ENCODE assay signal across 11 cellular contexts in genomic region chr6:170243791-170244291, GRCh38. TPM values are rescaled to one million over a fixed set of nuclear protein-coding genes. Genes with fewer than 3 reads are reported as not detected.
DNase-seq lines count a peak whose midpoint lies in the region; ATAC-seq lines count a peak whose summit lies in the region.
"Had no signal": no experiment of that assay in that cellular context is flagged by ENCODE, and none has a peak within 500 bp of the region (broad histone marks: within the 10 kb centered on the region; RNA-seq: fewer than 3 reads in every experiment).

No MANE protein-coding gene starts in this region.

- no peak for ATAC-seq in effector memory CD8-positive, alpha-beta T cell (replicated peaks)
- ATAC-seq in GM18520 (IDR thresholded peaks at IDR 0.05; ENCODE audit: unreplicated experiment), result no peak

- H3K27me3 Mint-ChIP-seq in effector memory CD8-positive, alpha-beta T cell, result peaks cover 25 to 45% of the 10 kb centered on the region in 2 donors
- H3K27me3 Mint-ChIP-seq: IgD-negative memory B cell had no signal

- H3K27ac Mint-ChIP-seq in effector memory CD8-positive, alpha-beta T cell, result no peak overlapping the region
- H3K27ac Mint-ChIP-seq: IgD-negative memory B cell had no signal

- DNase-seq in G401 (ENCODE audit: low spot score) (peak; percentile 77), NCI-H748 treated with DMSO at 0.1 percent for 48 hours (lab: John Stamatoyannopoulos, UW) (peak; percentile 76), globus pallidus (ENCODE audit: low spot score) (peak; percentile 85), pons (ENCODE audit: low spot score) (peak; percentile 65), H4 (ENCODE audit: low spot score) (no peak), activated gamma-delta T cell (lab: John Stamatoyannopoulos, UW) (no peak)
- DNase-seq in effector memory CD8-positive, alpha-beta T cell, result no peak
- DNase-seq: NK-92 treated with Interleukin-12 subunit alpha and Interleukin-12 subunit beta, amount 100 ng/mL, for 24 hours; T-helper 9 cell had no signal

- H3K9me3 Mint-ChIP-seq in effector memory CD8-positive, alpha-beta T cell, result no peaks in the 10 kb centered on the region
- H3K9me3 Mint-ChIP-seq: IgD-negative memory B cell had no signal

- no peaks in the 10 kb centered on the region for H3K36me3 Mint-ChIP-seq in effector memory CD8-positive, alpha-beta T cell (ENCODE audit: insufficient read depth)
- H3K36me3 Mint-ChIP-seq: IgD-negative memory B cell had no signal

- H3K4me3 Mint-ChIP-seq in effector memory CD8-positive, alpha-beta T cell, result no peak overlapping the region
- H3K4me3 Mint-ChIP-seq: IgD-negative memory B cell had no signal

- in situ Hi-C loops in G401 (cut with HindIII; ENCODE audit: low sequenced_read_pairs), result no loop called here

- no peaks in the 10 kb centered on the region for H3K4me1 Mint-ChIP-seq in effector memory CD8-positive, alpha-beta T cell (ENCODE audit: low read depth in 2 of 2)

RNA-seq across cellular contexts. Expression of gene DLL1, which starts 47.0 kb away (rescaled TPM):
- total RNA-seq in G401 (2014; rRNA removed; shearing (Covaris generic)), result 0.18 and 0.51 TPM in 2 replicates
- 0.54 and 2.2 TPM in 2 replicates for total RNA-seq in H4 (2014; rRNA removed; shearing (Covaris generic))

Comparison
In these comparisons a context has a peak if more than half of its experiments do, and no peak if none do; other contexts are left out.
1. DNase-seq: peak in G401 (single experiment), NCI-H748 treated with DMSO at 0.1 percent for 48 hours (single experiment), globus pallidus (single experiment) and pons (single experiment); none in H4 (single experiment), activated gamma-delta T cell (single experiment) and effector memory CD8-positive, alpha-beta T cell (0 of 3).